ENCODE assay signal across 32 cellular contexts in genomic region chr2:180497621-180498152, GRCh38.
"Had no signal": no experiment of that assay in that cellular context is flagged by ENCODE, and none has a peak within 500 bp of the region (broad histone marks: within the 10 kb centered on the region; RNA-seq: fewer than 3 reads in every experiment).

No MANE protein-coding gene starts in this region.

- H3K4me1 ChIP-seq: adrenal gland, body of pancreas, breast epithelium had no signal

- H3K9me3 ChIP-seq: body of pancreas had no signal

- H3K36me3 ChIP-seq: adrenal gland, brain microvascular endothelial cell, breast epithelium had no signal

- DNase-seq: activated B cell treated with CpG ODN at 0.5 μM for 24 hours; activated CD4-positive, alpha-beta memory T cell treated with anti-CD3 and anti-CD28 coated beads for 36 hours; activated CD4-positive, alpha-beta T cell treated with anti-CD3 and anti-CD28 coated beads for 4 hours; activated CD4-positive, alpha-beta T cell treated with anti-CD3 and anti-CD28 coated beads, Interleukin-2, amount 10 ng/mL, durations not matched to agents 24 days and 14 days; activated CD4-positive, alpha-beta T cell treated with anti-CD3 and anti-CD28 coated beads, Interleukin-2, amount 50 U/mL, for 1 hour; activated CD4-positive, alpha-beta T cell treated with anti-CD3 and anti-CD28 coated beads, Interleukin-2, amount 50 U/mL, for 4 hours; activated CD4-positive, CD25-positive, alpha-beta regulatory T cell treated with anti-CD3 and anti-CD28 coated beads, Interleukin-2, amount 50 U/mL, for 72 hours; activated CD8-positive, alpha-beta memory T cell treated with anti-CD3 and anti-CD28 coated beads, Interleukin-2, amount 50 U/mL, for 4 hours; activated CD8-positive, alpha-beta T cell treated with anti-CD3 and anti-CD28 coated beads for 36 hours; activated effector memory CD4-positive, alpha-beta T cell treated with anti-CD3 and anti-CD28 coated beads, Interleukin-2, amount 50 U/mL, for 16 hours; activated gamma-delta T cell treated with Interleukin-2 at 50 U/mL for 16 hours; activated naive CD4-positive, alpha-beta T cell; activated naive CD4-positive, alpha-beta T cell treated with anti-CD3 and anti-CD28 coated beads for 36 hours; activated naive CD4-positive, alpha-beta T cell treated with anti-CD3 and anti-CD28 coated beads, Interleukin-2, amount 50 U/mL, for 16 hours; activated naive CD8-positive, alpha-beta T cell treated with anti-CD3 and anti-CD28 coated beads for 36 hours; activated T-cell treated with anti-CD3 and anti-CD28 coated beads for 4 hours; activated T-cell treated with anti-CD3 and anti-CD28 coated beads, Interleukin-2, amount 50 U/mL, for 1 hour; activated T-cell treated with anti-CD3 and anti-CD28 coated beads, Interleukin-2, amount 50 U/mL, for 4 hours; activated T-cell treated with anti-CD3 and anti-CD28 coated beads, Interleukin-2, amount 50 U/mL, for 72 hours; adrenal gland; amniotic stem cell; aorta; body of pancreas; brain microvascular endothelial cell; central memory CD4-positive, alpha-beta T cell; T-helper 1 cell; T-helper 2 cell; T-helper 9 cell had no signal

- H3K27ac ChIP-seq: adrenal gland, body of pancreas, brain microvascular endothelial cell, breast epithelium, VCaP had no signal

- H3K4me3 ChIP-seq: adrenal gland, body of pancreas, breast epithelium had no signal

- H3K27me3 ChIP-seq: adrenal gland, body of pancreas, brain microvascular endothelial cell, breast epithelium had no signal

- FAIRE-seq: astrocyte, TTC549 had no signal
